In genomic region chr11:72700026-72700610, GRCh38 we compare ENCODE assay signal across 15 cellular contexts. TPM values are rescaled to one million over a fixed set of nuclear protein-coding genes. Genes with fewer than 3 reads are reported as not detected.
DNase-seq lines count a peak whose midpoint lies in the region; ATAC-seq and TF ChIP-seq lines count a peak whose summit lies in the region.
"Had no signal": no experiment of that assay in that cellular context is flagged by ENCODE, and none has a peak within 500 bp of the region (broad histone marks: within the 10 kb centered on the region; RNA-seq: fewer than 3 reads in every experiment).

No MANE protein-coding gene starts in this region.

- no peak for TF ChIP-seq EP300 in ovary (IDR thresholded peaks at IDR 0.05)

- TF ChIP-seq RAD21 in IMR-90 (IDR thresholded peaks at IDR 0.05; ENCODE audit: low read length): no peak

- no peak overlapping the region for H3K4ac ChIP-seq in IMR-90 (ENCODE audit: low read depth, low read length)

- H3K4me3 ChIP-seq in CD8-positive, alpha-beta T cell (ENCODE audit: low read depth, low read length): no peak overlapping the region
- H3K4me3 ChIP-seq in IMR-90 (ENCODE audit: insufficient read depth, low read depth, low read length) (no peak overlapping the region), cardiac fibroblast (replicated peaks in 1 of 2; ENCODE audit: low read depth in 2 of 2, low read length in 2 of 2) (no peak overlapping the region), ovary (no peak overlapping the region)
- no peak overlapping the region for H3K4me3 ChIP-seq in naive thymus-derived CD4-positive, alpha-beta T cell (ENCODE audit: low read length)
- H3K4me3 ChIP-seq: gastrocnemius medialis had no signal

- H3K4me2 ChIP-seq in IMR-90 (ENCODE audit: low read depth, low read length): no peak overlapping the region

- H3K9me3 ChIP-seq in CD8-positive, alpha-beta T cell (ENCODE audit: low read length): no peaks in the 10 kb centered on the region
- H3K9me3 ChIP-seq in IMR-90 (ENCODE audit: control insufficient read depth, insufficient read depth, low read length) (no peaks in the 10 kb centered on the region), ovary (no peaks in the 10 kb centered on the region)
- H3K9me3 ChIP-seq in naive thymus-derived CD4-positive, alpha-beta T cell (ENCODE audit: control insufficient read depth in 2 of 3, low read length in 3 of 3): no peaks in the 10 kb centered on the region
- H3K9me3 ChIP-seq: gastrocnemius medialis had no signal

- no peak overlapping the region for H3K23ac ChIP-seq in IMR-90 (ENCODE audit: low read depth, low read length)

- H3K9ac ChIP-seq in IMR-90 (ENCODE audit: low read depth, low read length): no peak overlapping the region

- H2BK15ac ChIP-seq in IMR-90 (ENCODE audit: low read depth, low read length): no peak overlapping the region

- POLR2A ChIA-PET in CD8-positive, alpha-beta T cell (lab: Charles Lee): no interaction called here
- POLR2A ChIA-PET in IMR-90 (lab: Charles Lee; ENCODE audit: unreplicated experiment): no interaction called here
- POLR2A ChIA-PET in naive thymus-derived CD4-positive, alpha-beta T cell (lab: Charles Lee): no interaction called here

- H2AK5ac ChIP-seq in IMR-90 (ENCODE audit: low read depth, low read length): no peak overlapping the region

- intact Hi-C loops in CD8-positive, alpha-beta T cell (cut with DNase I, micrococcal nuclease): no loop called here
- intact Hi-C loops in IMR-90 (cut with micrococcal nuclease) (no loop called here), ovary (cut with DNase I) (no loop called here)
- intact Hi-C loops in naive thymus-derived CD4-positive, alpha-beta T cell (cut with micrococcal nuclease): no loop called here

- peak overlapping the region; percentile 37 for H3K27ac Mint-ChIP-seq in CD8-positive, alpha-beta T cell
- H3K27ac Mint-ChIP-seq in naive thymus-derived CD4-positive, alpha-beta T cell: peak overlapping the region in 6 of 9 donors; percentile 25 to 89 (median 56)

- H2BK5ac ChIP-seq in IMR-90 (ENCODE audit: low read depth, low read length, poor library complexity, severe bottlenecking): no peak overlapping the region

- 57% methylated on average over 1 of the region's 3 CpGs; no CpG with 5 or more reads in 1 of the 2 experiments for WGBS in IMR-90 (ENCODE audit: extremely low coverage in 2 of 2, insufficient read length in 1 of 2), 2 experiments
- WGBS in ovary, 3 donors: 72 to 85% (median 75%) methylated on average over 3 of the region's 3 CpGs

- no peak overlapping the region for H2BK120ac ChIP-seq in IMR-90 (ENCODE audit: low read depth, low read length)

- peaks cover 13% of the 10 kb centered on the region; the same call in 1 of the 2 replicates for H3K9me1 ChIP-seq in IMR-90 (ENCODE audit: insufficient read depth, low read length)

- dilution Hi-C loops in IMR-90 (cut with HindIII; ENCODE audit: low sequenced_read_pairs, unreplicated experiment): no loop called here

- H4K5ac ChIP-seq in IMR-90 (ENCODE audit: low read depth, low read length): no peak overlapping the region

- DNase-seq in CD8-positive, alpha-beta T cell: no peak
- peak; percentile 52 for DNase-seq in IMR-90
- peak; percentile 39 to 56 for DNase-seq in cardiac fibroblast (ENCODE audit: low read depth in 2 of 2)
- DNase-seq in naive thymus-derived CD4-positive, alpha-beta T cell: no peak
- DNase-seq in activated gamma-delta T cell (lab: John Stamatoyannopoulos, UW): no peak
- DNase-seq in ovary: no peak
- DNase-seq: activated T-cell treated with anti-CD3 and anti-CD28 coated beads, Interleukin-2, amount 50 U/mL, for 48 hours; gastrocnemius medialis; Kasumi-1; NCI-H345; occipital lobe; stimulated activated CD4-positive, alpha-beta T cell treated with anti-CD3 and anti-CD28 coated beads, Interleukin-1b, Interleukin-23, amount 100 ng/mL, for 48 hours; stimulated activated naive CD4-positive, alpha-beta T cell treated with Interleukin-2 at 50 U/mL for 16 hours had no signal

- peaks cover 2% of the 10 kb centered on the region for H3K4me1 Mint-ChIP-seq in CD8-positive, alpha-beta T cell (ENCODE audit: low read depth)
- peaks cover 0 to 6% (median 0%) of the 10 kb centered on the region in 7 donors for H3K4me1 Mint-ChIP-seq in naive thymus-derived CD4-positive, alpha-beta T cell

- peaks cover 0 to 17% of the 10 kb centered on the region in 2 experiments; a peak in 1 of 4 replicates for H3K79me1 ChIP-seq in IMR-90 (ENCODE audit: low read depth in 1 of 2, low read length in 2 of 2)

- no peak overlapping the region for H3K27ac ChIP-seq in CD8-positive, alpha-beta T cell (ENCODE audit: low read depth, low read length)
- no peak overlapping the region for H3K27ac ChIP-seq in IMR-90 (ENCODE audit: insufficient read depth, low read length)
- no peak overlapping the region for H3K27ac ChIP-seq in naive thymus-derived CD4-positive, alpha-beta T cell (ENCODE audit: low read depth, low read length)
- H3K27ac ChIP-seq in ovary: no peak overlapping the region
- H3K27ac ChIP-seq: gastrocnemius medialis had no signal

- peak overlapping the region; percentile 37 for H2AK9ac ChIP-seq in IMR-90 (replicated peaks; ENCODE audit: low read depth, low read length, poor library complexity)

- CTCF ChIA-PET in CD8-positive, alpha-beta T cell (lab: Charles Lee): interaction anchor here (1.3 kb wide), 1 partner anchor 25 kb away, joined by 3 read pairs; no protein-coding TSS in a partner anchor
- CTCF ChIA-PET in IMR-90 (lab: Yijun Ruan, JAX): interaction anchor here (0.6 kb wide), 1 partner anchor 9 kb away, joined by 5 read pairs; no protein-coding TSS in a partner anchor
- CTCF ChIA-PET in naive thymus-derived CD4-positive, alpha-beta T cell (lab: Charles Lee): interaction anchor here (1.0 kb wide), 1 partner anchor 28 kb away, joined by 3 read pairs; no protein-coding TSS in a partner anchor

- H3K4me3 Mint-ChIP-seq in CD8-positive, alpha-beta T cell: no peak overlapping the region
- no peak overlapping the region for H3K4me3 Mint-ChIP-seq in naive thymus-derived CD4-positive, alpha-beta T cell

- no peak overlapping the region for H3K14ac ChIP-seq in IMR-90 (replicated peaks; ENCODE audit: low read depth, low read length)

- no peak overlapping the region for H3K18ac ChIP-seq in IMR-90 (ENCODE audit: low read depth, low read length)

- TF ChIP-seq POLR2A in IMR-90 (IDR thresholded peaks at IDR 0.05; ENCODE audit: low read depth, low read length) (no peak), ovary (IDR thresholded peaks at IDR 0.05) (no peak)

- peaks cover 85% of the 10 kb centered on the region for H3K36me3 Mint-ChIP-seq in CD8-positive, alpha-beta T cell
- H3K36me3 Mint-ChIP-seq in naive thymus-derived CD4-positive, alpha-beta T cell: peaks cover 5 to 27% (median 19%) of the 10 kb centered on the region in 5 donors

- no peaks in the 10 kb centered on the region for H3K27me3 Mint-ChIP-seq in CD8-positive, alpha-beta T cell (ENCODE audit: low read depth)
- no peaks in the 10 kb centered on the region for H3K27me3 Mint-ChIP-seq in naive thymus-derived CD4-positive, alpha-beta T cell

- no TSS peak for BruUV-seq in IMR-90 (replicated peaks; lab: Mats Ljungman, UMichigan)

- H3K36me3 ChIP-seq in CD8-positive, alpha-beta T cell (ENCODE audit: insufficient read depth, low read length): peaks cover 63% of the 10 kb centered on the region
- H3K36me3 ChIP-seq in IMR-90 (ENCODE audit: control insufficient read depth, insufficient read depth, low read length) (peaks cover 76% of the 10 kb centered on the region), ovary (no peaks in the 10 kb centered on the region)
- H3K36me3 ChIP-seq in naive thymus-derived CD4-positive, alpha-beta T cell (ENCODE audit: control insufficient read depth in 2 of 3, insufficient read depth in 3 of 3, low read length in 3 of 3): peaks cover 26 to 100% (median 29%) of the 10 kb centered on the region in 3 experiments

- no peak overlapping the region for H4K91ac ChIP-seq in IMR-90 (ENCODE audit: insufficient read depth, low read depth, low read length)

- peaks cover 22% of the 10 kb centered on the region for H4K20me1 ChIP-seq in IMR-90 (ENCODE audit: insufficient read depth, low read length)

- no peak overlapping the region for H4K8ac ChIP-seq in IMR-90 (ENCODE audit: low read depth in 2 of 2, low read length in 2 of 2)

- TF ChIP-seq CTCF in CD8-positive, alpha-beta T cell (IDR thresholded peaks at IDR 0.05): no peak
- TF ChIP-seq CTCF in IMR-90 (conservative IDR thresholded peaks at IDR 0.05; ENCODE audit: low read depth, low read length) (no peak), cardiac fibroblast (IDR thresholded peaks at IDR 0.05; ENCODE audit: low read depth, low read length) (no peak), ovary (IDR thresholded peaks at IDR 0.05) (no peak)

- H2BK20ac ChIP-seq in IMR-90 (ENCODE audit: low read depth, low read length): no peak overlapping the region

- H3K27me3 ChIP-seq in CD8-positive, alpha-beta T cell (ENCODE audit: insufficient read depth, low read length): no peaks in the 10 kb centered on the region
- H3K27me3 ChIP-seq in IMR-90 (ENCODE audit: control insufficient read depth, insufficient read depth, low read length) (no peaks in the 10 kb centered on the region), ovary (no peaks in the 10 kb centered on the region)
- no peaks in the 10 kb centered on the region for H3K27me3 ChIP-seq in naive thymus-derived CD4-positive, alpha-beta T cell (ENCODE audit: control insufficient read depth in 2 of 2, insufficient read depth in 2 of 2, low read length in 2 of 2)
- H3K27me3 ChIP-seq: gastrocnemius medialis had no signal

- in situ Hi-C loops in IMR-90 (cut with MboI; ENCODE audit: low sequenced_read_pairs): no loop called here

- H3K4me1 ChIP-seq in CD8-positive, alpha-beta T cell (ENCODE audit: insufficient read depth, low read length): no peaks in the 10 kb centered on the region
- H3K4me1 ChIP-seq in IMR-90 (ENCODE audit: control insufficient read depth, insufficient read depth, low read length) (peaks cover 19% of the 10 kb centered on the region), ovary (ENCODE audit: insufficient read depth) (peaks cover 19% of the 10 kb centered on the region)
- H3K4me1 ChIP-seq in naive thymus-derived CD4-positive, alpha-beta T cell (ENCODE audit: control insufficient read depth in 2 of 2, insufficient read depth in 2 of 2, low read length in 2 of 2): no peaks in the 10 kb centered on the region

- no peak for ATAC-seq in CD8-positive, alpha-beta T cell
- ATAC-seq in IMR-90 (ENCODE audit: low read depth) (peak; percentile 21; the same call in 1 of the 2 replicates), HG02678 (IDR thresholded peaks at IDR 0.05; ENCODE audit: unreplicated experiment) (no peak), GM19351 (IDR thresholded peaks at IDR 0.05; ENCODE audit: unreplicated experiment) (no peak)
- no peak for ATAC-seq in naive thymus-derived CD4-positive, alpha-beta T cell

- H3K9me3 Mint-ChIP-seq in CD8-positive, alpha-beta T cell: no peaks in the 10 kb centered on the region
- H3K9me3 Mint-ChIP-seq in naive thymus-derived CD4-positive, alpha-beta T cell: no peaks in the 10 kb centered on the region

- no peak overlapping the region for H2AFZ ChIP-seq in IMR-90 (replicated peaks; ENCODE audit: low read length, poor library complexity)

- H3K56ac ChIP-seq in IMR-90 (ENCODE audit: extremely low read depth, insufficient read depth, low read length): no peak overlapping the region

RNA-seq across cellular contexts. Expression of gene PDE2A, which starts 25.9 kb away (rescaled TPM):
- 1 to 10 TPM; 3.8 to 4.2 TPM for total RNA-seq in CD8-positive, alpha-beta T cell
- not detected in 2 replicates for total RNA-seq in IMR-90 (2012; rRNA removed)
- polyA plus RNA-seq in IMR-90 (2012; rRNA removed): 0.02 and 0.06 TPM in 2 replicates
- polyA plus RNA-seq in IMR-90 (2012; cell fraction: cytosol; rRNA removed): 0.01 and 0.22 TPM in 2 replicates
- polyA plus RNA-seq in IMR-90 (2012; cell fraction: nucleus; rRNA removed; ENCODE audit: low replicate concordance): 0.17 and 0.21 TPM in 2 replicates
- 1 to 10 TPM in 4 of 5 experiments, under 1 TPM in 1; 0.97 to 9.0 (median 1.7) TPM for total RNA-seq in naive thymus-derived CD4-positive, alpha-beta T cell
- not detected for polyA plus RNA-seq in naive thymus-derived CD4-positive, alpha-beta T cell
- total RNA-seq in ovary: 10 to 100 TPM in 6 of 7 donors, 1 to 10 TPM in 1; 8.3 to 28.8 (median 11.4) TPM
- 10 to 100 TPM; 17.6 to 44.0 TPM for polyA plus RNA-seq in ovary

RNA-seq across cellular contexts. Expression of gene ARAP1, which starts 52.1 kb away (rescaled TPM):
- 10 to 100 TPM; 93.5 to 95.2 TPM for total RNA-seq in CD8-positive, alpha-beta T cell
- total RNA-seq in IMR-90 (2012; rRNA removed): 37.6 and 38.0 TPM in 2 replicates
- polyA plus RNA-seq in IMR-90 (2012; rRNA removed): 59.4 and 63.1 TPM in 2 replicates
- polyA plus RNA-seq in IMR-90 (2012; cell fraction: cytosol; rRNA removed): 42.2 and 63.5 TPM in 2 replicates
- 119 and 357 TPM in 2 replicates for polyA plus RNA-seq in IMR-90 (2012; cell fraction: nucleus; rRNA removed; ENCODE audit: low replicate concordance)
- 100 to 1,000 TPM; 119 to 317 (median 156) TPM for total RNA-seq in naive thymus-derived CD4-positive, alpha-beta T cell
- 10 to 100 TPM; 30.4 to 55.3 TPM for polyA plus RNA-seq in naive thymus-derived CD4-positive, alpha-beta T cell
- total RNA-seq in ovary: 100 to 1,000 TPM in 1 of 7 donors, 10 to 100 TPM in 6; 62.1 to 162 (median 81.9) TPM
- 10 to 100 TPM; 39.0 to 75.5 TPM for polyA plus RNA-seq in ovary

Comparison
In these comparisons a context has a peak if more than half of its experiments do, and no peak if none do; other contexts are left out.
1. DNase-seq: peak in IMR-90 (single experiment) and cardiac fibroblast (2 of 2); none in CD8-positive, alpha-beta T cell (0 of 7), naive thymus-derived CD4-positive, alpha-beta T cell (0 of 9), activated gamma-delta T cell (single experiment) and ovary (0 of 5).